ENCODE assay signal across 13 cellular contexts in the genomic region with DNA sequence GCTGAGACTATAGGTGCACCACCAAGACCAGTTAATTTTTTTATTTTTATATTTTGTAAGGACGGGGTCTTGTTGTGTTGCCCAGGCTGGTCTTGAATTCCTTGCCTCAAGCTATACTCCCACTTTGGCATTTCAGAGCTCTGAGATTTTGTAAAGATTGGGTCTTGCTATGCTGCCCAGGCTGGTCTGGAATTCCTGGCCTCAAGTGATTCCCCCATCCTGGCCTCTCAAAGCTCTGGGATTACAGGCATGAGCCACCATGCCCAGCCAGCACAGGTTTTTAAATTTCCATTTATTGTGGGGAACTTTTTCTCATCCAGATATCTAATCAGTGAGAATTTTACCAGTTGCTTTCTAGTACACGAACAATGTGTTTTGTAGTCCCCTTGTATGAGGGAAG.
"Had no signal": no experiment of that assay in that cellular context is flagged by ENCODE, and none has a peak within 500 bp of the region (broad histone marks: within the 10 kb centered on the region; RNA-seq: fewer than 3 reads in every experiment).

No MANE protein-coding gene starts in this region.

- ATAC-seq: natural killer cell treated with Interleukin-12 subunit alpha and Interleukin-12 subunit beta and Interleukin-15 and Interleukin-18, amount 100 ng/mL, for 72 hours had no signal

- H3K9me3 ChIP-seq: upper lobe of left lung had no signal

- H3K27ac ChIP-seq: ascending aorta, esophagus squamous epithelium, upper lobe of left lung had no signal

- H3K9me3 Mint-ChIP-seq: activated naive CD8-positive, alpha-beta T cell treated with anti-CD3 and anti-CD28 coated beads, Interleukin-2, amount 50 U/mL, for 24 hours; natural killer cell treated with Interleukin-12 subunit alpha and Interleukin-12 subunit beta and Interleukin-15 and Interleukin-18, amount 100 ng/mL, for 72 hours had no signal

- DNase-seq: activated CD4-positive, alpha-beta T cell treated with anti-CD3 and anti-CD28 coated beads, Interleukin-2, amount 10 ng/mL, durations not matched to agents 24 days and 14 days; activated CD8-positive, alpha-beta memory T cell treated with anti-CD3 and anti-CD28 coated beads for 24 hours; activated naive CD4-positive, alpha-beta T cell treated with Interleukin-2 at 50 U/mL for 16 hours; activated naive CD8-positive, alpha-beta T cell treated with anti-CD3 and anti-CD28 coated beads, Interleukin-2, amount 50 U/mL, for 24 hours; esophagus squamous epithelium; glutamatergic neuron; immature natural killer cell; left cardiac atrium; stimulated activated CD4-positive, alpha-beta T cell treated with anti-CD3 and anti-CD28 coated beads, Interleukin-4, amount 100 ng/mL, for 4 hours; stimulated activated naive CD8-positive, alpha-beta T cell treated with anti-CD3 and anti-CD28 coated beads, Interleukin-15, amount 100 ng/mL, for 72 hours; upper lobe of left lung had no signal

- H3K27me3 ChIP-seq: ascending aorta, esophagus squamous epithelium, upper lobe of left lung had no signal

- H3K36me3 ChIP-seq: ascending aorta, esophagus squamous epithelium, upper lobe of left lung had no signal

- H3K36me3 Mint-ChIP-seq: immature natural killer cell had no signal

- H3K4me1 Mint-ChIP-seq: immature natural killer cell had no signal

- H3K4me1 ChIP-seq: ascending aorta, upper lobe of left lung had no signal

- H3K4me3 Mint-ChIP-seq: activated CD4-positive, alpha-beta T cell treated with anti-CD3 and anti-CD28 coated beads, Interleukin-2, amount 10 ng/mL, durations not matched to agents 24 days and 14 days; activated naive CD8-positive, alpha-beta T cell treated with anti-CD3 and anti-CD28 coated beads, Interleukin-2, amount 50 U/mL, for 24 hours; immature natural killer cell; natural killer cell treated with Interleukin-12 subunit alpha and Interleukin-12 subunit beta and Interleukin-15 and Interleukin-18, amount 100 ng/mL, for 72 hours; stimulated activated naive CD8-positive, alpha-beta T cell treated with anti-CD3 and anti-CD28 coated beads, Interleukin-15, amount 100 ng/mL, for 72 hours had no signal

- H3K4me3 ChIP-seq: ascending aorta, esophagus squamous epithelium, upper lobe of left lung had no signal

- H3K27ac Mint-ChIP-seq: activated CD4-positive, alpha-beta T cell treated with anti-CD3 and anti-CD28 coated beads, Interleukin-2, amount 10 ng/mL, durations not matched to agents 24 days and 14 days; activated naive CD8-positive, alpha-beta T cell treated with anti-CD3 and anti-CD28 coated beads, Interleukin-2, amount 50 U/mL, for 24 hours; immature natural killer cell; natural killer cell treated with Interleukin-12 subunit alpha and Interleukin-12 subunit beta and Interleukin-15 and Interleukin-18, amount 100 ng/mL, for 72 hours; stimulated activated naive CD8-positive, alpha-beta T cell treated with anti-CD3 and anti-CD28 coated beads, Interleukin-15, amount 100 ng/mL, for 72 hours had no signal
